ENCODE assay signal across 1 cellular context in the genomic region with DNA sequence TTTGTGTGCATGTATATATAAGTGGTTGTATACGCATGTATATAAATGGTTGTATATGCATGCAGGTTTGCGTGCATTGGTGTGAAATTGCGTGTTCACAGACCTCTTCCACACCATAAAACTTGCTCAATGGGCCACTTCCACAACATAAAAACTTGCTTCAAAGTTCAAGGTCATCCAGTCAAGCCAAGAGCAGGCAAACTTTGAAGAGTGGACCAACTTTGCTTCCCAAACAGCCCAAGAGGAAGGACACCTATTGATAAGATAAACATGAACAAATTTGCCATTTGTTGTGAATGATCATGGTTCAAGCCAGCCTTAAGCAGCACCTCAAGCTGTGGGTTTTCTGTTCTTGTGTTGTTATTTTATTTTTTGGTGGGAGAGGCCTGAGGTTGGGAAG.
A peak's percentile ranks its signal among the peaks of the same experiment; 100 is the strongest.
TF ChIP-seq lines count a peak whose summit lies in the region.

No MANE protein-coding gene starts in this region.

TF ChIP-seq in HepG2, 621 proteins besides CTCF, POLR2A, EP300 and RAD21 (continued from another document and continues in another):
- TF ChIP-seq, protein P1, sequence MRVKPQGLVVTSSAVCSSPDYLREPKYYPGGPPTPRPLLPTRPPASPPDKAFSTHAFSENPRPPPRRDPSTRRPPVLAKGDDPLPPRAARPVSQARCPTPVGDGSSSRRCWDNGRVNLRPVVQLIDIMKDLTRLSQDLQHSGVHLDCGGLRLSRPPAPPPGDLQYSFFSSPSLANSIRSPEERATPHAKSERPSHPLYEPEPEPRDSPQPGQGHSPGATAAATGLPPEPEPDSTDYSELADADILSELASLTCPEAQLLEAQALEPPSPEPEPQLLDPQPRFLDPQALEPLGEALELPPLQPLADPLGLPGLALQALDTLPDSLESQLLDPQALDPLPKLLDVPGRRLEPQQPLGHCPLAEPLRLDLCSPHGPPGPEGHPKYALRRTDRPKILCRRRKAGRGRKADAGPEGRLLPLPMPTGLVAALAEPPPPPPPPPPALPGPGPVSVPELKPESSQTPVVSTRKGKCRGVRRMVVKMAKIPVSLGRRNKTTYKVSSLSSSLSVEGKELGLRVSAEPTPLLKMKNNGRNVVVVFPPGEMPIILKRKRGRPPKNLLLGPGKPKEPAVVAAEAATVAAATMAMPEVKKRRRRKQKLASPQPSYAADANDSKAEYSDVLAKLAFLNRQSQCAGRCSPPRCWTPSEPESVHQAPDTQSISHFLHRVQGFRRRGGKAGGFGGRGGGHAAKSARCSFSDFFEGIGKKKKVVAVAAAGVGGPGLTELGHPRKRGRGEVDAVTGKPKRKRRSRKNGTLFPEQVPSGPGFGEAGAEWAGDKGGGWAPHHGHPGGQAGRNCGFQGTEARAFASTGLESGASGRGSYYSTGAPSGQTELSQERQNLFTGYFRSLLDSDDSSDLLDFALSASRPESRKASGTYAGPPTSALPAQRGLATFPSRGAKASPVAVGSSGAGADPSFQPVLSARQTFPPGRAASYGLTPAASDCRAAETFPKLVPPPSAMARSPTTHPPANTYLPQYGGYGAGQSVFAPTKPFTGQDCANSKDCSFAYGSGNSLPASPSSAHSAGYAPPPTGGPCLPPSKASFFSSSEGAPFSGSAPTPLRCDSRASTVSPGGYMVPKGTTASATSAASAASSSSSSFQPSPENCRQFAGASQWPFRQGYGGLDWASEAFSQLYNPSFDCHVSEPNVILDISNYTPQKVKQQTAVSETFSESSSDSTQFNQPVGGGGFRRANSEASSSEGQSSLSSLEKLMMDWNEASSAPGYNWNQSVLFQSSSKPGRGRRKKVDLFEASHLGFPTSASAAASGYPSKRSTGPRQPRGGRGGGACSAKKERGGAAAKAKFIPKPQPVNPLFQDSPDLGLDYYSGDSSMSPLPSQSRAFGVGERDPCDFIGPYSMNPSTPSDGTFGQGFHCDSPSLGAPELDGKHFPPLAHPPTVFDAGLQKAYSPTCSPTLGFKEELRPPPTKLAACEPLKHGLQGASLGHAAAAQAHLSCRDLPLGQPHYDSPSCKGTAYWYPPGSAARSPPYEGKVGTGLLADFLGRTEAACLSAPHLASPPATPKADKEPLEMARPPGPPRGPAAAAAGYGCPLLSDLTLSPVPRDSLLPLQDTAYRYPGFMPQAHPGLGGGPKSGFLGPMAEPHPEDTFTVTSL (CRISPR knock-in tag; IDR thresholded peaks at IDR 0.05; ENCODE audit: borderline replicate concordance), result peak; percentile 66; the same call in 1 of the 2 replicates
- TF ChIP-seq ZMYM4 (CRISPR knock-in tag; IDR thresholded peaks at IDR 0.05), result no peak
- no peak for TF ChIP-seq ZNF720 (CRISPR knock-in tag; IDR thresholded peaks at IDR 0.05)
- TF ChIP-seq RBM22 (optimal IDR thresholded peaks at IDR 0.05; ENCODE audit: low read length), result no peak
- TF ChIP-seq ZNF329 (CRISPR knock-in tag; IDR thresholded peaks at IDR 0.05; ENCODE audit: low read depth), result no peak
- no peak for TF ChIP-seq ZNF207 (IDR thresholded peaks at IDR 0.05; ENCODE audit: borderline replicate concordance)
- TF ChIP-seq ZSCAN22 (CRISPR knock-in tag; IDR thresholded peaks at IDR 0.05), result no peak
- no peak for TF ChIP-seq TCF7L2 (IDR thresholded peaks at IDR 0.05; ENCODE audit: low read depth, low read length)
- TF ChIP-seq, protein P2, sequence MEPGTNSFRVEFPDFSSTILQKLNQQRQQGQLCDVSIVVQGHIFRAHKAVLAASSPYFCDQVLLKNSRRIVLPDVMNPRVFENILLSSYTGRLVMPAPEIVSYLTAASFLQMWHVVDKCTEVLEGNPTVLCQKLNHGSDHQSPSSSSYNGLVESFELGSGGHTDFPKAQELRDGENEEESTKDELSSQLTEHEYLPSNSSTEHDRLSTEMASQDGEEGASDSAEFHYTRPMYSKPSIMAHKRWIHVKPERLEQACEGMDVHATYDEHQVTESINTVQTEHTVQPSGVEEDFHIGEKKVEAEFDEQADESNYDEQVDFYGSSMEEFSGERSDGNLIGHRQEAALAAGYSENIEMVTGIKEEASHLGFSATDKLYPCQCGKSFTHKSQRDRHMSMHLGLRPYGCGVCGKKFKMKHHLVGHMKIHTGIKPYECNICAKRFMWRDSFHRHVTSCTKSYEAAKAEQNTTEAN (CRISPR knock-in tag; conservative IDR thresholded peaks at IDR 0.05), result no peak
- TF ChIP-seq, protein P3, sequence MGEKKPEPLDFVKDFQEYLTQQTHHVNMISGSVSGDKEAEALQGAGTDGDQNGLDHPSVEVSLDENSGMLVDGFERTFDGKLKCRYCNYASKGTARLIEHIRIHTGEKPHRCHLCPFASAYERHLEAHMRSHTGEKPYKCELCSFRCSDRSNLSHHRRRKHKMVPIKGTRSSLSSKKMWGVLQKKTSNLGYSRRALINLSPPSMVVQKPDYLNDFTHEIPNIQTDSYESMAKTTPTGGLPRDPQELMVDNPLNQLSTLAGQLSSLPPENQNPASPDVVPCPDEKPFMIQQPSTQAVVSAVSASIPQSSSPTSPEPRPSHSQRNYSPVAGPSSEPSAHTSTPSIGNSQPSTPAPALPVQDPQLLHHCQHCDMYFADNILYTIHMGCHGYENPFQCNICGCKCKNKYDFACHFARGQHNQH (CRISPR knock-in tag; IDR thresholded peaks at IDR 0.05), result no peak
- no peak for TF ChIP-seq ZMYM2 (CRISPR knock-in tag; IDR thresholded peaks at IDR 0.05)
- TF ChIP-seq, protein P4, sequence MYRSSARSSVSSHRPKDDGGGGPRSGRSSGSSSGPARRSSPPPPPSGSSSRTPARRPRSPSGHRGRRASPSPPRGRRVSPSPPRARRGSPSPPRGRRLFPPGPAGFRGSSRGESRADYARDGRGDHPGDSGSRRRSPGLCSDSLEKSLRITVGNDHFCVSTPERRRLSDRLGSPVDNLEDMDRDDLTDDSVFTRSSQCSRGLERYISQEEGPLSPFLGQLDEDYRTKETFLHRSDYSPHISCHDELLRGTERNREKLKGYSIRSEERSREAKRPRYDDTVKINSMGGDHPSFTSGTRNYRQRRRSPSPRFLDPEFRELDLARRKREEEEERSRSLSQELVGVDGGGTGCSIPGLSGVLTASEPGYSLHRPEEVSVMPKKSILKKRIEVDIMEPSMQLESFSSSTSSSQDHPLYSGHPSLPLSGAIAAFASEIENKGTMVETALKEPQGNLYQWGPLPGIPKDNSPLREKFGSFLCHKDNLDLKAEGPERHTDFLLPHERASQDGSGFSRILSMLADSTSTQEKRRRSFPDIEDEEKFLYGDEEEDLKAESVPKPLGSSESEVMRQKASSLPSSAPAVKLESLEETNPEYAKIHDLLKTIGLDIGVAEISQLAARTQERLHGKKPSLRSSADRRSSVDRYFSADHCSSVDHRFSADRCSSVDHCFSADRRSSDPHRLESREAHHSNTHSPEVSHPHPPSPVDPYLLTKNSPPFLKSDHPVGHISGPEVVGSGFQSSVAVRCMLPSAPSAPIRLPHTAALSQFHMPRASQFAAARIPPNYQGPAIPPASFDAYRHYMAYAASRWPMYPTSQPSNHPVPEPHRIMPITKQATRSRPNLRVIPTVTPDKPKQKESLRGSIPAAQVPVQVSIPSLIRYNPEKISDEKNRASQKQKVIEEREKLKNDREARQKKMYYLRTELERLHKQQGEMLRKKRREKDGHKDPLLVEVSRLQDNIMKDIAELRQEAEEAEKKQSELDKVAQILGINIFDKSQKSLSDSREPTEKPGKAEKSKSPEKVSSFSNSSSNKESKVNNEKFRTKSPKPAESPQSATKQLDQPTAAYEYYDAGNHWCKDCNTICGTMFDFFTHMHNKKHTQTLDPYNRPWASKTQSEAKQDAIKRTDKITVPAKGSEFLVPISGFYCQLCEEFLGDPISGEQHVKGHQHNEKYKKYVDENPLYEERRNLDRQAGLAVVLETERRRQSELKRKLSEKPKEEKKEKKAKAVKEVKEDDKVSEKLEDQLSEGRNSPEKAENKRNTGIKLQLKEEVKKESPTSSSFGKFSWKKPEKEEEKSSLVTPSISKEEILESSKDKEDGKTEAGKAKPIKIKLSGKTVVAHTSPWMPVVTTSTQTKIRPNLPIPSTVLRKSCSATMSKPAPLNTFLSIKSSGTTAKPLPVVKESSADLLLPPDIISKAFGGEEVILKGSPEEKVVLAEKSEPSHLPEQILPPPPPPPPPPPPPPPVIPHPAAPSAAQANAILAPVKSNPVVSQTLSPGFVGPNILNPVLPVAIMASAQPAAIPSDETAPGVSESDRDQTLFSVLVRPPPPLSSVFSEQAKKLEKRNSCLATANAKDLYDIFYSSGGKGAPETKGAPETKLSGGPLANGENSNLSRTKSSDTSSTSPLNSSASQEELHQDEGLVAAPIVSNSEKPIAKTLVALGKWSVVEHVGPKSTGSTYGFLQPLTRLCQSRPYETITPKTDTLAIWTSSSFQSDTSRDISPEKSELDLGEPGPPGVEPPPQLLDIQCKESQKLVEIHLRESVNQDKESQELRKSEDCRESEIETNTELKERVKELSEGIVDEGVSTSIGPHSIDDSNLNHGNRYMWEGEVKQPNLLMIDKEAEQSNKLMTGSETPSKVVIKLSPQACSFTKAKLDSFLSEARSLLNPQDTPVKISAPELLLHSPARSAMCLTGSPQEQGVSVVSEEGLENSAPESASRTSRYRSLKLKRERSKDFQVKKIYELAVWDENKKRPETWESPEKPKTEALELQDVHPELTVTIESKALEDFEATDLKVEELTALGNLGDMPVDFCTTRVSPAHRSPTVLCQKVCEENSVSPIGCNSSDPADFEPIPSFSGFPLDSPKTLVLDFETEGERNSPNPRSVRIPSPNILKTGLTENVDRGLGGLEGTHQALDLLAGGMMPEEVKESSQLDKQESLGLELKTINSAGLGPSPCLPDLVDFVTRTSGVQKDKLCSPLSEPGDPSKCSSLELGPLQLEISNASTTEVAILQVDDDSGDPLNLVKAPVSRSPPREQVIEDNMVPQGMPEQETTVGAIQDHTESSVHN (CRISPR knock-in tag; IDR thresholded peaks at IDR 0.05), result no peak
- no peak for TF ChIP-seq ZBTB1 (CRISPR knock-in tag; IDR thresholded peaks at IDR 0.05; ENCODE audit: borderline replicate concordance)
- TF ChIP-seq, protein P5, sequence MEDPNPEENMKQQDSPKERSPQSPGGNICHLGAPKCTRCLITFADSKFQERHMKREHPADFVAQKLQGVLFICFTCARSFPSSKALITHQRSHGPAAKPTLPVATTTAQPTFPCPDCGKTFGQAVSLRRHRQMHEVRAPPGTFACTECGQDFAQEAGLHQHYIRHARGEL (CRISPR knock-in tag; IDR thresholded peaks at IDR 0.05), result no peak
- TF ChIP-seq, protein P6, sequence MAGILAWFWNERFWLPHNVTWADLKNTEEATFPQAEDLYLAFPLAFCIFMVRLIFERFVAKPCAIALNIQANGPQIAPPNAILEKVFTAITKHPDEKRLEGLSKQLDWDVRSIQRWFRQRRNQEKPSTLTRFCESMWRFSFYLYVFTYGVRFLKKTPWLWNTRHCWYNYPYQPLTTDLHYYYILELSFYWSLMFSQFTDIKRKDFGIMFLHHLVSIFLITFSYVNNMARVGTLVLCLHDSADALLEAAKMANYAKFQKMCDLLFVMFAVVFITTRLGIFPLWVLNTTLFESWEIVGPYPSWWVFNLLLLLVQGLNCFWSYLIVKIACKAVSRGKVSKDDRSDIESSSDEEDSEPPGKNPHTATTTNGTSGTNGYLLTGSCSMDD (CRISPR knock-in tag; IDR thresholded peaks at IDR 0.05), result no peak
- 0 out of 2 replicates have a peak, but pooled peaks have one; percentile 11 for TF ChIP-seq ZNF629 (CRISPR knock-in tag; conservative IDR thresholded peaks at IDR 0.05)
- no peak for TF ChIP-seq ZZZ3 (CRISPR knock-in tag; IDR thresholded peaks at IDR 0.05; ENCODE audit: borderline replicate concordance)
- peak; percentile 46; the same call in 1 of the 2 replicates for TF ChIP-seq TBX2 (CRISPR knock-in tag; IDR thresholded peaks at IDR 0.05; ENCODE audit: borderline replicate concordance)
- no peak for TF ChIP-seq ZNF264 (CRISPR knock-in tag; IDR thresholded peaks at IDR 0.05)
- TF ChIP-seq JUN (CRISPR knock-in tag; IDR thresholded peaks at IDR 0.05), result no peak
- no peak for TF ChIP-seq ZFP37 (CRISPR knock-in tag; IDR thresholded peaks at IDR 0.05; ENCODE audit: borderline replicate concordance)
- TF ChIP-seq, protein P7, sequence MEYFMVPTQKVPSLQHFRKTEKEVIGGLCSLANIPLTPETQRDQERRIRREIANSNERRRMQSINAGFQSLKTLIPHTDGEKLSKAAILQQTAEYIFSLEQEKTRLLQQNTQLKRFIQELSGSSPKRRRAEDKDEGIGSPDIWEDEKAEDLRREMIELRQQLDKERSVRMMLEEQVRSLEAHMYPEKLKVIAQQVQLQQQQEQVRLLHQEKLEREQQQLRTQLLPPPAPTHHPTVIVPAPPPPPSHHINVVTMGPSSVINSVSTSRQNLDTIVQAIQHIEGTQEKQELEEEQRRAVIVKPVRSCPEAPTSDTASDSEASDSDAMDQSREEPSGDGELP (IDR thresholded peaks at IDR 0.05; ENCODE audit: borderline replicate concordance, low read depth), result no peak
- TF ChIP-seq SMARCC2 (IDR thresholded peaks at IDR 0.05), result no peak
- TF ChIP-seq NFE2L1 (CRISPR knock-in tag; IDR thresholded peaks at IDR 0.05; ENCODE audit: borderline replicate concordance), result no peak
- no peak for TF ChIP-seq ZBTB7A (CRISPR knock-in tag; IDR thresholded peaks at IDR 0.05)
- TF ChIP-seq FOXP1 (IDR thresholded peaks at IDR 0.05), result no peak
- TF ChIP-seq FOXP1 (CRISPR knock-in tag; IDR thresholded peaks at IDR 0.05), result peak; percentile 54
- TF ChIP-seq POGZ (CRISPR knock-in tag; IDR thresholded peaks at IDR 0.05), result no peak
- TF ChIP-seq ZSCAN12 (CRISPR knock-in tag; IDR thresholded peaks at IDR 0.05), result no peak
- no peak for TF ChIP-seq PLRG1 (conservative IDR thresholded peaks at IDR 0.05)
- no peak for TF ChIP-seq ARNT2 (CRISPR knock-in tag; IDR thresholded peaks at IDR 0.05; ENCODE audit: low read depth)
- TF ChIP-seq, protein P8, sequence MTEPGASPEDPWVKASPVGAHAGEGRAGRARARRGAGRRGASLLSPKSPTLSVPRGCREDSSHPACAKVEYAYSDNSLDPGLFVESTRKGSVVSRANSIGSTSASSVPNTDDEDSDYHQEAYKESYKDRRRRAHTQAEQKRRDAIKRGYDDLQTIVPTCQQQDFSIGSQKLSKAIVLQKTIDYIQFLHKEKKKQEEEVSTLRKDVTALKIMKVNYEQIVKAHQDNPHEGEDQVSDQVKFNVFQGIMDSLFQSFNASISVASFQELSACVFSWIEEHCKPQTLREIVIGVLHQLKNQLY (CRISPR knock-in tag; IDR thresholded peaks at IDR 0.05), result no peak
- no peak for TF ChIP-seq ZNF570 (CRISPR knock-in tag; IDR thresholded peaks at IDR 0.05; ENCODE audit: borderline replicate concordance)
- TF ChIP-seq ISL2 (CRISPR knock-in tag; IDR thresholded peaks at IDR 0.05), result 0 out of 2 replicates have a peak, but pooled peaks have one; percentile 33
- TF ChIP-seq TARDBP (CRISPR knock-in tag; IDR thresholded peaks at IDR 0.05), result no peak
- TF ChIP-seq, protein P9, sequence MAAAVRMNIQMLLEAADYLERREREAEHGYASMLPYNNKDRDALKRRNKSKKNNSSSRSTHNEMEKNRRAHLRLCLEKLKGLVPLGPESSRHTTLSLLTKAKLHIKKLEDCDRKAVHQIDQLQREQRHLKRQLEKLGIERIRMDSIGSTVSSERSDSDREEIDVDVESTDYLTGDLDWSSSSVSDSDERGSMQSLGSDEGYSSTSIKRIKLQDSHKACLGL (CRISPR knock-in tag; IDR thresholded peaks at IDR 0.05), result no peak
- no peak for TF ChIP-seq ZKSCAN1 (IDR thresholded peaks at IDR 0.05; ENCODE audit: low read length)
- TF ChIP-seq FOXA1 (IDR thresholded peaks at IDR 0.05), result no peak
- TF ChIP-seq FOXA1 (CRISPR knock-in tag; IDR thresholded peaks at IDR 0.05), result no peak
- no peak for TF ChIP-seq SIN3A (IDR thresholded peaks at IDR 0.05; ENCODE audit: borderline replicate concordance, low read depth, low read length)
- TF ChIP-seq ZC3H13 (CRISPR knock-in tag; IDR thresholded peaks at IDR 0.05), result no peak
- TF ChIP-seq HNRNPLL (IDR thresholded peaks at IDR 0.05; ENCODE audit: low read depth, low read length, poor library complexity, severe bottlenecking), result no peak
- TF ChIP-seq NCOA1 (CRISPR knock-in tag; IDR thresholded peaks at IDR 0.05), result no peak
- TF ChIP-seq HNRNPK (IDR thresholded peaks at IDR 0.05; ENCODE audit: low read depth, low read length, poor library complexity, severe bottlenecking), result no peak
- no peak for TF ChIP-seq IRX3 (CRISPR knock-in tag; IDR thresholded peaks at IDR 0.05; ENCODE audit: borderline replicate concordance, low read depth)
- no peak for TF ChIP-seq BRD4 (CRISPR knock-in tag; IDR thresholded peaks at IDR 0.05)
